1 cellular context compared by ENCODE assay signal in the genomic region with DNA sequence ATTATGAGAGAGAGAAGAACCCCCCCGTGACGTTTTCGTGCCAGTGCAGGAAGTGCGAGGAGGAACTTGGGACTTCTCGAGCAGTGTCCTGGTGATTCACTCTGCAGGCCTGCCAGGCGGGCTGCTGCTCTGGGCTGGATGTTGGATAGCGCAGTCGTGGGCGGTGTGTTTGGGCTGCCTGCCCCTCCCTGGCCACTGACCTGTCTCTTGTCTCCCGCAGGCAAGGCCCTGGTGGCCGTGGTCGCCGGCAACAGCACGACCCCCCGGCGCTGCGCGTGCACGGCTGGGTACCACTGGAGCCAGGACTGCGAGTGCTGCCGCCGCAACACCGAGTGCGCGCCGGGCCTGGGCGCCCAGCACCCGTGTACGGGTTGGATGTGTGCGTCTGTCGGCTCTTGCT.
TF ChIP-seq lines count a peak whose summit lies in the region.

No MANE protein-coding gene starts in this region.

TF ChIP-seq in H1, 55 proteins besides CTCF, POLR2A, EP300 and RAD21:
- TF ChIP-seq RNF2 (IDR thresholded peaks at IDR 0.05; ENCODE audit: borderline replicate concordance, low read depth, low read length, missing control alignments, poor library complexity, severe bottlenecking) = no peak
- no peak for TF ChIP-seq RBBP5 (IDR thresholded peaks at IDR 0.05; ENCODE audit: borderline replicate concordance, low read depth, low read length)
- no peak for TF ChIP-seq KDM1A (IDR thresholded peaks at IDR 0.05; ENCODE audit: borderline replicate concordance, low read length)
- no peak for TF ChIP-seq SRF (IDR thresholded peaks at IDR 0.05; ENCODE audit: low read depth, low read length)
- TF ChIP-seq EGR1 (IDR thresholded peaks at IDR 0.05; ENCODE audit: borderline replicate concordance, low read depth, low read length) = no peak
- no peak for TF ChIP-seq PHF8 (conservative IDR thresholded peaks at IDR 0.05; ENCODE audit: low read depth, low read length)
- TF ChIP-seq CBX8 (IDR thresholded peaks at IDR 0.05; ENCODE audit: borderline replicate concordance, low read depth, low read length) = no peak
- no peak for TF ChIP-seq HDAC6 (IDR thresholded peaks at IDR 0.05; ENCODE audit: low read depth, low read length)
- no peak for TF ChIP-seq SUZ12 (IDR thresholded peaks at IDR 0.05; ENCODE audit: low read length)
- TF ChIP-seq CHD2 (IDR thresholded peaks at IDR 0.05; ENCODE audit: low read length) = no peak
- TF ChIP-seq TEAD4 (IDR thresholded peaks at IDR 0.05; ENCODE audit: low read depth, low read length) = no peak
